ENCODE assay signal across 8 cellular contexts in the genomic region with DNA sequence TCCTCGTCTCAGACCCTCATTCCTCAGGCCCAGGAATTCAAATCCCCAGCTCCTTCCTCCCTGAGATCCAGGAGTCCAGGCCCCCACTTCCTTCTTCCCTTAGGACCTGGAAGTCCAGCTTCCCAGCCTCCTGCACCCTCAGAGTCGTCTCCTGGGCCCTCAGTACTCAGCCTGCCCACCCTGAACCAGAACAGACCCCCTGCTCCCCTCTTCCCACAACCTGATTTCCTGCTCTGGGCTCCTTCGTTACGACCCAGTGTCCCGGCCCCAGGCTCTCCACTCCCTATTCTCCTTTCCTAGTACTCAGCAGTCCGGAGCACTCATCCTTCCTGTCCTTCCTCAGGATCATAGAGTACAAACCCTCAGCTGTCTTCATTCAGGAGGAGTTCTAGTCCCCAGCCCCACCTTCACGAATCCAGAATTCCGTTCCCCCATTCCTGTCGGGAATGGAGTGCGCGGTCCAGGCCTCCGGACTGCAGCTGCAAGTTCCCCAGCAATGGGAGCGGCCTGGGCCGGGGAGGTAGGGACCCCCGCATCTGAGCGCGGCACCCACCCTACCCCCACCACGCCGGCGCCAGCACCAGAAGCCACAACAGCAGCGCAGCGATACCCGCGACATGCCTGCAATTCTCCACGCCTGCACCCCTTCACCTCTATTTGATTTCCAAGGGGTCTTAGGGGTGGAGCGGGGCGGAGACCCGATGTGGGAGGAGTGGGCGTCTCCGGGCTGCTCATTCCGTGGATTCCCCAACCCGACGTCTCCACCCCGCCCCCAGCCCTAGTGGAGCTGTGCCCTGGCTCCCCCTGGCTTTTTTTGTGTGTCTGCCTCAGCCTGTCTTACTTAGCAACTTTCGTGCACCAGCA. TPM values are rescaled to one million over a fixed set of nuclear protein-coding genes. Genes with fewer than 3 reads are reported as not detected.
DNase-seq lines count a peak whose midpoint lies in the region; ATAC-seq, FAIRE-seq and TF ChIP-seq lines count a peak whose summit lies in the region.

No MANE protein-coding gene starts in this region.

- in situ Hi-C loops in gastrocnemius medialis (cut with MboI; ENCODE audit: low sequenced_read_pairs in 4 of 4) = loop anchor here in 1 of 4 donors (10.0 kb wide), 1 partner anchor 57 kb away; a partner anchor contains a TSS

- H3K27me3 Mint-ChIP-seq in GM23338 (ENCODE audit: insufficient read depth, low read depth, poor library complexity) = peaks cover 28% of the 10 kb centered on the region

- peaks cover 22% of the 10 kb centered on the region for H3F3A ChIP-seq in GM23338 (replicated peaks; ENCODE audit: low read depth)

- 0 to 25% methylated on average over 1 to 9 of the region's 35 CpGs for WGBS in gastroesophageal sphincter (ENCODE audit: low coverage in 1 of 2), 2 donors

- H3K4me1 Mint-ChIP-seq in GM23338 = peaks cover 41% of the 10 kb centered on the region

- H3K36me3 ChIP-seq in GM23338 (ENCODE audit: insufficient read depth) (no peaks in the 10 kb centered on the region), gastroesophageal sphincter (peaks cover 0 to 26% of the 10 kb centered on the region in 2 donors), gastrocnemius medialis (peaks cover 0 to 20% of the 10 kb centered on the region in 2 donors)

- peaks cover 25% of the 10 kb centered on the region for H3K36me3 Mint-ChIP-seq in GM23338 (ENCODE audit: low read depth)

- peak overlapping the region; percentile 96 for H3K4me2 ChIP-seq in GM23338

- H3K79me2 ChIP-seq in GM23338 (replicated peaks; ENCODE audit: insufficient read depth) = peaks cover 12% of the 10 kb centered on the region; the same call in 1 of the 2 replicates

- peaks cover 16% of the 10 kb centered on the region for H3K4me1 ChIP-seq in GM23338 (ENCODE audit: insufficient read depth)
- peaks cover 0 to 66% (median 32%) of the 10 kb centered on the region in 3 donors for H3K4me1 ChIP-seq in gastroesophageal sphincter
- H3K4me1 ChIP-seq in gastrocnemius medialis = peaks cover 20 to 24% of the 10 kb centered on the region in 2 donors

- peak overlapping the region; percentile 83 for H3K4me3 Mint-ChIP-seq in GM23338

- H3K4me3 ChIP-seq in GM23338 (peak overlapping the region; percentile 63), gastroesophageal sphincter (peak overlapping the region in 1 of 2 donors; percentile 52), gastrocnemius medialis (peak overlapping the region; percentile 59 to 70 (median 60))

- TF ChIP-seq CTCF in GM23338 (conservative IDR thresholded peaks at IDR 0.05; ENCODE audit: low read depth in 2 of 2) (peak in 1 of 2 experiments; percentile 47; a peak in 2 of 4 replicates), gastroesophageal sphincter (IDR thresholded peaks at IDR 0.05) (no peak), gastrocnemius medialis (IDR thresholded peaks at IDR 0.05 in 4 of 5, conservative IDR thresholded peaks at IDR 0.05 in 1 of 5) (no peak)

- TF ChIP-seq POLR2A in gastroesophageal sphincter (IDR thresholded peaks at IDR 0.05) (no peak), gastrocnemius medialis (IDR thresholded peaks at IDR 0.05) (no peak), H54 (IDR thresholded peaks at IDR 0.05; ENCODE audit: low read depth, low read length) (no peak)

- no peak overlapping the region for H3K27ac Mint-ChIP-seq in GM23338

- DNase-seq in GM23338 (ENCODE audit: low spot score) (peak; percentile 60), gastrocnemius medialis (no peak), NCI-H1417 treated with DMSO at 0.1 percent for 48 hours (lab: John Stamatoyannopoulos, UW) (no peak), H54 (ENCODE audit: insufficient read length, low spot score) (no peak), inferior parietal cortex (ENCODE audit: extremely low spot score) (no peak)
- DNase-seq in activated CD4-positive, alpha-beta T cell treated with anti-CD3 and anti-CD28 coated beads, Interleukin-2, amount 50 U/mL, for 1 hour = peak; percentile 34

- H3K9me3 ChIP-seq in gastroesophageal sphincter (no peaks in the 10 kb centered on the region), gastrocnemius medialis (no peaks in the 10 kb centered on the region)

- peaks cover 13% of the 10 kb centered on the region; the same call in 1 of the 2 replicates for H4K20me1 ChIP-seq in GM23338 (replicated peaks; ENCODE audit: insufficient read depth)

- H3K27me3 ChIP-seq in GM23338 (ENCODE audit: insufficient read depth) = peaks cover 15% of the 10 kb centered on the region
- no peaks in the 10 kb centered on the region for H3K27me3 ChIP-seq in gastroesophageal sphincter
- no peaks in the 10 kb centered on the region for H3K27me3 ChIP-seq in gastrocnemius medialis

- H3K9me2 ChIP-seq in GM23338 (ENCODE audit: insufficient read depth) = no peaks in the 10 kb centered on the region

- no peak for TF ChIP-seq EP300 in gastroesophageal sphincter (IDR thresholded peaks at IDR 0.05)

- ATAC-seq in GM23338 = peak; percentile 3
- no peak for ATAC-seq in gastroesophageal sphincter
- ATAC-seq in gastrocnemius medialis = no peak
- no peak for ATAC-seq in HG02981 (IDR thresholded peaks at IDR 0.05; ENCODE audit: unreplicated experiment)

- no peaks in the 10 kb centered on the region; the same call in 2 of the 3 replicates for H3K9me3 Mint-ChIP-seq in GM23338

- no peak overlapping the region; the same call in 1 of the 2 replicates for H3K27ac ChIP-seq in GM23338 (ENCODE audit: low read depth)
- peak overlapping the region in 3 of 4 donors; percentile 81 to 88 (median 82) for H3K27ac ChIP-seq in gastroesophageal sphincter
- peak overlapping the region; percentile 57 to 75 (median 62) for H3K27ac ChIP-seq in gastrocnemius medialis

- FAIRE-seq in H54 (lab: Jason Lieb, UNC) = no peak

- H2AFZ ChIP-seq in GM23338 = peak overlapping the region; percentile 74; the same call in 1 of the 2 replicates

- intact Hi-C loops in gastrocnemius medialis (cut with DNase I; ENCODE audit: low total_unique reads) = loop anchor here (5.0 kb wide), 1 partner anchor 321 kb away; no protein-coding TSS in a partner anchor

TF ChIP-seq in GM23338, 12 proteins besides CTCF, POLR2A, EP300 and RAD21 (continues in another document):
- no peak for TF ChIP-seq JUNB (IDR thresholded peaks at IDR 0.05; ENCODE audit: unreplicated experiment)
- TF ChIP-seq ZNF331 (CRISPR knock-in tag; IDR thresholded peaks at IDR 0.05; ENCODE audit: low read depth) = no peak
- TF ChIP-seq, protein P1, sequence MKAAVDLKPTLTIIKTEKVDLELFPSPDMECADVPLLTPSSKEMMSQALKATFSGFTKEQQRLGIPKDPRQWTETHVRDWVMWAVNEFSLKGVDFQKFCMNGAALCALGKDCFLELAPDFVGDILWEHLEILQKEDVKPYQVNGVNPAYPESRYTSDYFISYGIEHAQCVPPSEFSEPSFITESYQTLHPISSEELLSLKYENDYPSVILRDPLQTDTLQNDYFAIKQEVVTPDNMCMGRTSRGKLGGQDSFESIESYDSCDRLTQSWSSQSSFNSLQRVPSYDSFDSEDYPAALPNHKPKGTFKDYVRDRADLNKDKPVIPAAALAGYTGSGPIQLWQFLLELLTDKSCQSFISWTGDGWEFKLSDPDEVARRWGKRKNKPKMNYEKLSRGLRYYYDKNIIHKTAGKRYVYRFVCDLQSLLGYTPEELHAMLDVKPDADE (IDR thresholded peaks at IDR 0.05) = no peak
- TF ChIP-seq EZH2phosphoT487 (IDR thresholded peaks at IDR 0.05; ENCODE audit: unreplicated experiment) = no peak
- no peak for TF ChIP-seq NANOG (IDR thresholded peaks at IDR 0.05; ENCODE audit: borderline replicate concordance)
- TF ChIP-seq EZH2 (IDR thresholded peaks at IDR 0.05; ENCODE audit: low read depth, unreplicated experiment) = no peak
- TF ChIP-seq CREB1 (CRISPR knock-in tag; IDR thresholded peaks at IDR 0.05; ENCODE audit: low read depth) = no peak
- no peak for TF ChIP-seq ZNF114 (CRISPR knock-in tag; IDR thresholded peaks at IDR 0.05)
- no peak for TF ChIP-seq POLR2AphosphoS5 (IDR thresholded peaks at IDR 0.05; ENCODE audit: low read depth)
- TF ChIP-seq STAT1 (IDR thresholded peaks at IDR 0.05; ENCODE audit: unreplicated experiment) = no peak

RNA-seq across cellular contexts. Expression of a gene that starts 12.7 kb away (rescaled TPM):
- 98.3 and 118 TPM in 2 replicates for total RNA-seq in GM23338 (2014; rRNA removed; shearing (Covaris generic))
- 55.8 and 59.9 TPM in 2 replicates for polyA plus RNA-seq in GM23338 (2016; fragmentation: Nextera tagmentation; extraction: Ambion mirVana)
- total RNA-seq in gastroesophageal sphincter (100 to 1,000 TPM in 3 of 4 donors, 10 to 100 TPM in 1; 99.1 to 115 (median 107) TPM), gastrocnemius medialis (10 to 100 TPM; 42.7 to 56.6 (median 47.9) TPM)

RNA-seq across cellular contexts. Expression of a gene that starts 33.7 kb away (rescaled TPM):
- total RNA-seq in GM23338 (2014; rRNA removed; shearing (Covaris generic)) = 27.4 and 32.6 TPM in 2 replicates
- polyA plus RNA-seq in GM23338 (2016; fragmentation: Nextera tagmentation; extraction: Ambion mirVana) = 23.0 and 29.0 TPM in 2 replicates
- 10 to 100 TPM; 18.7 to 27.5 (median 20.9) TPM for total RNA-seq in gastroesophageal sphincter
- 10 to 100 TPM; 14.9 to 27.2 (median 19.7) TPM for total RNA-seq in gastrocnemius medialis

RNA-seq across cellular contexts. Expression of a gene that starts 36.4 kb away (rescaled TPM):
- total RNA-seq in GM23338 (2014; rRNA removed; shearing (Covaris generic)) = not detected in 2 replicates
- not detected in 2 replicates for polyA plus RNA-seq in GM23338 (2016; fragmentation: Nextera tagmentation; extraction: Ambion mirVana)
- total RNA-seq in gastroesophageal sphincter = 1 to 10 TPM in 3 of 4 donors, not detected in 1; 1.4 to 9.2 (median 3.1) TPM
- not detected for total RNA-seq in gastrocnemius medialis

RNA-seq across cellular contexts. Expression of a gene that starts 38.5 kb away (rescaled TPM):
- not detected in 2 replicates for total RNA-seq in GM23338 (2014; rRNA removed; shearing (Covaris generic))
- 0.39 TPM in 1 of 2 replicates, not detected in the other for polyA plus RNA-seq in GM23338 (2016; fragmentation: Nextera tagmentation; extraction: Ambion mirVana)
- not detected for total RNA-seq in gastroesophageal sphincter
- total RNA-seq in gastrocnemius medialis = under 1 TPM in 2 of 4 donors, not detected in 2; 0.16 to 0.20 TPM

Comparison
In these comparisons a context has a peak if more than half of its experiments do, and no peak if none do; other contexts are left out.
1. DNase-seq: peak in GM23338 (single experiment) and activated CD4-positive, alpha-beta T cell treated with anti-CD3 and anti-CD28 coated beads, Interleukin-2, amount 50 U/mL, for 1 hour (single experiment); none in gastrocnemius medialis (0 of 2), NCI-H1417 treated with DMSO at 0.1 percent for 48 hours (single experiment), H54 (single experiment) and inferior parietal cortex (single experiment).